8 cellular contexts compared by ENCODE assay signal in the genomic region with DNA sequence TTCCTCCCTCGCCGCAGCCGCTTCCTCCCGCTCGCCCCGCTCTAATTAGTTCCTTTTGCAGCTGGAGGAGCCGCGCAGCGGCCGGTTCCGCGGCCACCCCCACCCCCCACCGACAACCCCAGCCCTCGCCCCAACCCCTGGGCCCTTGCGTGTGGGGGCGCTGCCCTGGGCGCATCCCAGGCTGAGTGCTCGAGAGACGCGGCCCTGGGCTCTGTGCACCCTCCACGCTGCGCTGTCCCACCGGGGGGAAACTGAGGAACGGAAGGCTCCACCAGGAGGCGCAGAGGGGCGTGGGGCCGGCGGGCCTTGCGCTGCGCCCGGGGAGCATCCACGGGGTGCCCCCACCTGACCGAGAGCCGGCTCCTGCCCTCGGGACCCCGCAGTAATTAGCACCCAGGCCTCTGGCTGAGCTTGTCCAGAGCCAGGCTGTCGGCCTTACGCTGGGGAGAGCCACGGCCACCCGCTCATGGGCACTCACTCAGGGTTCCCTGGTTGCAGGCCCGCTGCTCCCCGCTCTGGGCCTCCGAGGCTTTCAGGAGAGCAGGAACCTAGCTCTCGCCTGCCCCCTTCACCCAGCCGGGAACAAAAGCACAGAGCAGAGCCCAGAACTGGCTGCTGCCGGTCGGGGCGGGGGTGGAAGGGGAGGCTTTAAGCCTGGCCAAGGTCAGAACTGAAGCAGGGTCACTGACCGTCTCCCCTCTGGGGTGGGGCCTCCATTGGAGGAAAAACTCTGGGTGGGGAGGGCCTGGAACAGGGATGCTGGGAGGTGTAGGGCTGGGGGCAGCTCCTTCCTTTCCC. TPM values are rescaled to one million over a fixed set of nuclear protein-coding genes. Genes with fewer than 3 reads are reported as not detected.
DNase-seq lines count a peak whose midpoint lies in the region; ATAC-seq and TF ChIP-seq lines count a peak whose summit lies in the region.

No MANE protein-coding gene starts in this region.

- H3K9me3 ChIP-seq in HAP-1: no peaks in the 10 kb centered on the region
- no peaks in the 10 kb centered on the region for H3K9me3 ChIP-seq in body of pancreas
- H3K9me3 ChIP-seq in prostate gland: no peaks in the 10 kb centered on the region

- intact Hi-C loops in body of pancreas (cut with DNase I) (no loop called here), prostate gland (cut with DNase I) (loop anchor here (2.0 kb wide), 2 partner anchors 39 to 127 kb away; no protein-coding TSS in a partner anchor)

- H3K4me3 ChIP-seq in HAP-1 (peak overlapping the region; percentile 33), body of pancreas (peak overlapping the region in 1 of 2 donors; percentile 13), prostate gland (peak overlapping the region; percentile 27 to 40)

- H3K27ac ChIP-seq in body of pancreas (peak overlapping the region; percentile 70 to 88 (median 76)), prostate gland (peak overlapping the region; percentile 65 to 73)

- H3K36me3 ChIP-seq in HAP-1 (replicated peaks): peaks cover 3% of the 10 kb centered on the region
- no peaks in the 10 kb centered on the region for H3K36me3 ChIP-seq in body of pancreas (replicated peaks in 1 of 2; ENCODE audit: insufficient read depth in 1 of 2, low read depth in 2 of 2)
- H3K36me3 ChIP-seq in prostate gland: no peaks in the 10 kb centered on the region

- peak in 2 of 3 donors; percentile 40 to 53 for TF ChIP-seq POLR2A in body of pancreas (IDR thresholded peaks at IDR 0.05)
- TF ChIP-seq POLR2A in prostate gland (IDR thresholded peaks at IDR 0.05): no peak

- TF ChIP-seq CTCF in body of pancreas (IDR thresholded peaks at IDR 0.05) (peak; percentile 44 to 78 (median 77)), prostate gland (IDR thresholded peaks at IDR 0.05) (peak in 3 of 4 experiments; percentile 36 to 69 (median 62))

- H3K27me3 ChIP-seq in HAP-1 (ENCODE audit: low read depth) (no peaks in the 10 kb centered on the region), body of pancreas (no peaks in the 10 kb centered on the region), prostate gland (replicated peaks; ENCODE audit: insufficient read depth) (no peaks in the 10 kb centered on the region)

- 0% methylated on average over 15 to 41 of the region's 49 CpGs for WGBS in body of pancreas, 2 donors
- under 1% methylated on average over 22 of the region's 49 CpGs for WGBS in prostate gland

- DNase-seq in AG08395 (ENCODE audit: low spot score) (peak; percentile 84), HAP-1 (ENCODE audit: low spot score in 2 of 2) (peak; percentile 63 to 83), SW480 (ENCODE audit: low spot score) (peak; percentile 81), body of pancreas (peak; percentile 81 to 89 (median 88)), hippocampal formation (lab: John Stamatoyannopoulos, UW) (peak; percentile 62 to 70), prostate gland (ENCODE audit: low spot score) (peak; percentile 62)

- peak; percentile 76 for ATAC-seq in body of pancreas
- no peak for ATAC-seq in HG03457 (IDR thresholded peaks at IDR 0.05; ENCODE audit: unreplicated experiment)
- ATAC-seq in GM21723 (IDR thresholded peaks at IDR 0.05; ENCODE audit: unreplicated experiment): no peak

- H3K4me1 ChIP-seq in HAP-1 (peaks cover 7% of the 10 kb centered on the region), body of pancreas (peaks cover 49% of the 10 kb centered on the region), prostate gland (replicated peaks) (peaks cover 9% of the 10 kb centered on the region)

- in situ Hi-C loops in HAP-1 (cut with MboI; ENCODE audit: low sequenced_read_pairs): no loop called here

RNA-seq across cellular contexts. Expression of a gene that starts 12.1 kb away (rescaled TPM):
- total RNA-seq in body of pancreas (1 to 10 TPM; 6.0 to 6.3 TPM), prostate gland (10 to 100 TPM in 1 of 2 donors, 1 to 10 TPM in 1; 3.8 to 10.5 TPM)

RNA-seq across cellular contexts. Expression of a gene that starts 23.1 kb away (rescaled TPM):
- total RNA-seq in body of pancreas (10 to 100 TPM; 25.9 to 27.7 TPM), prostate gland (100 to 1,000 TPM in 1 of 2 donors, 10 to 100 TPM in 1; 28.6 to 100 TPM)

RNA-seq across cellular contexts. Expression of a gene that starts 43.7 kb away (rescaled TPM):
- total RNA-seq in body of pancreas (10 to 100 TPM; 14.3 to 22.1 TPM), prostate gland (10 to 100 TPM; 13.1 to 97.4 TPM)

RNA-seq across cellular contexts. Expression of a gene that starts 55.2 kb away (rescaled TPM):
- total RNA-seq in body of pancreas: 10 to 100 TPM in 1 of 2 donors, 1 to 10 TPM in 1; 8.3 to 18.8 TPM
- 10 to 100 TPM in 1 of 2 donors, 1 to 10 TPM in 1; 9.0 to 12.8 TPM for total RNA-seq in prostate gland
